In the genomic region with DNA sequence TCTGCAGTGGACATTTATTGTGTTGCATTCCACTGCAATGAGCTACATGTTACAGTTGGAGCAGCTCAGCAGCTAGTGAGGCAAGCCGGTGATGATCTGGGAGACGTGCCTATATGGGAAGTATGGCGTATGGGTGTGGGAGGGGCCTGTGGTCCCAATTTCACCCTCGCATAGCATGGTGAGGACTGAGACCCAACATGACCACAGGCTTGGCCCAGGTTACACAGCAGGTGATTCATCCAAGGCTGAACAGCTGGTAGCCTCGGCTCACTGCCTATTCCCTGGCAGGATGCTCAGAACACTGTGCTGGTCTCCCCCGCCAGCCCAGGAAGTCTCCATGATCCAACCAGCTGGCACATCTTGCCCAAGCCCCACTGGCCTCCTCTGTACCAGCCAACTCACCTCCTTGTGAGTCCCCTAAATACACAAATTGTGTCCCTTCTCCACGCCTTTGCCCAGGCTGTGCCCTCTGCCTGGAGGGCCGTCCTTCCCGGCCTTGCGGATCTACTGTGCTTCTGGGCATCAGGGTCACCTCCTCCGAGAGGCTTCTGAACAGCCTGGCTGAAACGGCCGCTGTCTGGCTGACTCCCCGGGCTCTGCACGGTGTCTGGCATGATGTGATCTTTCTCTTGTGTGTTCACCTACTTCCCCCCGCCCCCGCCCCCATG, we compare ENCODE assay signal across 24 cellular contexts.
A peak's percentile ranks its signal among the peaks of the same experiment; 100 is the strongest.
DNase-seq lines count a peak whose midpoint lies in the region; ATAC-seq and TF ChIP-seq lines count a peak whose summit lies in the region.
"Had no signal": no experiment of that assay in that cellular context is flagged by ENCODE, and none has a peak within 500 bp of the region (broad histone marks: within the 10 kb centered on the region; RNA-seq: fewer than 3 reads in every experiment).

No MANE protein-coding gene starts in this region.

- H3K4me1 Mint-ChIP-seq in osteocyte (ENCODE audit: unreplicated experiment): peaks cover 12% of the 10 kb centered on the region
- peaks cover 6% of the 10 kb centered on the region for H3K4me1 Mint-ChIP-seq in stimulated activated memory B cell treated with anti-CD40 and anti-IgM and Interleukin-4, amounts not matched to agents 10 μg/mL and 1 μg/mL and 100 μg/mL, for 72 hours
- no peaks in the 10 kb centered on the region for H3K4me1 Mint-ChIP-seq in GM23338
- H3K4me1 Mint-ChIP-seq: CD4-positive, CD25-positive, alpha-beta regulatory T cell; endodermal cell; naive thymus-derived CD4-positive, alpha-beta T cell had no signal

- no peak overlapping the region for H3K4me2 ChIP-seq in GM23338

- H3K79me2 ChIP-seq in GM23338 (replicated peaks; ENCODE audit: insufficient read depth): no peaks in the 10 kb centered on the region
- H3K79me2 ChIP-seq: parathyroid adenoma had no signal

- ATAC-seq in stimulated activated memory B cell treated with anti-CD40 and anti-IgM and Interleukin-4, amounts not matched to agents 10 μg/mL and 1 μg/mL and 100 μg/mL, for 72 hours: no peak
- no peak for ATAC-seq in GM23338
- ATAC-seq: naive thymus-derived CD4-positive, alpha-beta T cell; T-helper 17 cell had no signal

- 0 out of 2 replicates have a peak, but pooled peaks cover 3% of the 10 kb centered on the region for H3K9me2 ChIP-seq in GM23338 (ENCODE audit: insufficient read depth)

- DNase-seq in AG09309 (ENCODE audit: low read depth) (peak; percentile 35), LHCN-M2 (ENCODE audit: low read depth) (peak; percentile 78), astrocyte of the hippocampus (ENCODE audit: low read depth, low spot score) (peak; percentile 30), osteocyte (ENCODE audit: extremely low spot score, unreplicated experiment) (peak; percentile 69), GM10248 (ENCODE audit: extremely low spot score) (no peak), GM23338 (ENCODE audit: low spot score) (no peak), middle frontal gyrus (ENCODE audit: extremely low spot score, low spot score) (no peak)
- DNase-seq: activated CD4-positive, alpha-beta memory T cell treated with anti-CD3 and anti-CD28 coated beads for 36 hours; activated naive CD4-positive, alpha-beta T cell; activated T-cell treated with anti-CD3 and anti-CD28 coated beads for 4 hours; amniotic stem cell; CD4-positive, CD25-positive, alpha-beta regulatory T cell; endodermal cell; GOT3; Kasumi-1; naive thymus-derived CD4-positive, alpha-beta T cell; NCI-H2107; NCI-H526 treated with DMSO at 0.1 percent for 48 hours; SHP77 treated with DMSO at 0.1 percent for 48 hours; stimulated activated CD4-positive, alpha-beta T cell treated with anti-CD3 and anti-CD28 coated beads, Interleukin-4, amount 100 ng/mL, for 4 hours; T-helper 17 cell; WERI-Rb-1 had no signal

- H3K9me3 Mint-ChIP-seq in osteocyte (ENCODE audit: unreplicated experiment) (no peaks in the 10 kb centered on the region), GM23338 (no peaks in the 10 kb centered on the region; the same call in 1 of the 3 replicates)
- H3K9me3 Mint-ChIP-seq in stimulated activated memory B cell treated with anti-CD40 and anti-IgM and Interleukin-4, amounts not matched to agents 10 μg/mL and 1 μg/mL and 100 μg/mL, for 72 hours: peaks cover 5% of the 10 kb centered on the region
- H3K9me3 Mint-ChIP-seq: CD4-positive, CD25-positive, alpha-beta regulatory T cell; endodermal cell had no signal

- H3K4me3 Mint-ChIP-seq in osteocyte (ENCODE audit: unreplicated experiment) (no peak overlapping the region), GM23338 (no peak overlapping the region)
- no peak overlapping the region for H3K4me3 Mint-ChIP-seq in stimulated activated memory B cell treated with anti-CD40 and anti-IgM and Interleukin-4, amounts not matched to agents 10 μg/mL and 1 μg/mL and 100 μg/mL, for 72 hours
- H3K4me3 Mint-ChIP-seq: activated CD4-positive, alpha-beta memory T cell treated with anti-CD3 and anti-CD28 coated beads for 36 hours; CD4-positive, CD25-positive, alpha-beta regulatory T cell; endodermal cell; naive thymus-derived CD4-positive, alpha-beta T cell; T-helper 17 cell had no signal

- H3K4me1 ChIP-seq in GM23338 (ENCODE audit: insufficient read depth): no peaks in the 10 kb centered on the region
- H3K4me1 ChIP-seq: parathyroid adenoma had no signal

- H3K27me3 ChIP-seq in GM23338 (ENCODE audit: insufficient read depth): no peaks in the 10 kb centered on the region

- CTCF ChIA-PET in GM10248 (lab: Yijun Ruan, JAX): interaction anchor here (1.3 kb wide), 1 partner anchor 9 kb away, joined by 3 read pairs; no protein-coding TSS in a partner anchor

- H3K4me3 ChIP-seq in AG09309 (ENCODE audit: control insufficient read depth, low read depth, low read length): no peak overlapping the region
- H3K4me3 ChIP-seq in GM23338: no peak overlapping the region

- H3K36me3 Mint-ChIP-seq in osteocyte (ENCODE audit: unreplicated experiment) (no peaks in the 10 kb centered on the region), GM23338 (ENCODE audit: low read depth) (no peaks in the 10 kb centered on the region)
- no peaks in the 10 kb centered on the region for H3K36me3 Mint-ChIP-seq in stimulated activated memory B cell treated with anti-CD40 and anti-IgM and Interleukin-4, amounts not matched to agents 10 μg/mL and 1 μg/mL and 100 μg/mL, for 72 hours
- H3K36me3 Mint-ChIP-seq: activated CD4-positive, alpha-beta memory T cell treated with anti-CD3 and anti-CD28 coated beads for 36 hours; CD4-positive, CD25-positive, alpha-beta regulatory T cell; naive thymus-derived CD4-positive, alpha-beta T cell had no signal

- H3K27ac Mint-ChIP-seq in osteocyte (ENCODE audit: unreplicated experiment) (no peak overlapping the region), GM23338 (no peak overlapping the region)
- no peak overlapping the region for H3K27ac Mint-ChIP-seq in stimulated activated memory B cell treated with anti-CD40 and anti-IgM and Interleukin-4, amounts not matched to agents 10 μg/mL and 1 μg/mL and 100 μg/mL, for 72 hours
- H3K27ac Mint-ChIP-seq: activated CD4-positive, alpha-beta memory T cell treated with anti-CD3 and anti-CD28 coated beads for 36 hours; CD4-positive, CD25-positive, alpha-beta regulatory T cell; endodermal cell; naive thymus-derived CD4-positive, alpha-beta T cell; T-helper 17 cell had no signal

- no peaks in the 10 kb centered on the region for H3K27me3 Mint-ChIP-seq in osteocyte (ENCODE audit: unreplicated experiment)
- peaks cover 57% of the 10 kb centered on the region for H3K27me3 Mint-ChIP-seq in stimulated activated memory B cell treated with anti-CD40 and anti-IgM and Interleukin-4, amounts not matched to agents 10 μg/mL and 1 μg/mL and 100 μg/mL, for 72 hours
- peaks cover 11% of the 10 kb centered on the region for H3K27me3 Mint-ChIP-seq in GM23338 (ENCODE audit: insufficient read depth, low read depth, poor library complexity)
- H3K27me3 Mint-ChIP-seq: CD4-positive, CD25-positive, alpha-beta regulatory T cell had no signal

- POLR2A ChIA-PET in GM10248 (lab: Yijun Ruan, JAX): no interaction called here

- H3K36me3 ChIP-seq in GM23338 (ENCODE audit: insufficient read depth): no peaks in the 10 kb centered on the region
- H3K36me3 ChIP-seq: WERI-Rb-1 had no signal

- no peak overlapping the region for H2AFZ ChIP-seq in GM23338
- H2AFZ ChIP-seq: parathyroid adenoma had no signal

- TF ChIP-seq CTCF in AG09309 (IDR thresholded peaks at IDR 0.05; ENCODE audit: control insufficient read depth, insufficient read depth, low read depth, low read length, missing control alignments) (no peak), osteocyte (IDR thresholded peaks at IDR 0.05) (no peak), GM10248 (IDR thresholded peaks at IDR 0.05; ENCODE audit: control extremely low read depth, extremely low read depth, low read depth, missing control alignments) (no peak), GM23338 (conservative IDR thresholded peaks at IDR 0.05; ENCODE audit: low read depth in 2 of 2) (no peak)

- H4K20me1 ChIP-seq in GM23338 (replicated peaks; ENCODE audit: insufficient read depth): no peaks in the 10 kb centered on the region

- H3K27ac ChIP-seq in GM23338 (ENCODE audit: low read depth): no peak overlapping the region
- H3K27ac ChIP-seq: parathyroid adenoma, WERI-Rb-1 had no signal

- no peaks in the 10 kb centered on the region for H3F3A ChIP-seq in GM23338 (replicated peaks; ENCODE audit: low read depth)

TF ChIP-seq in GM23338, 12 proteins besides CTCF, POLR2A, EP300 and RAD21 (continues in another document):
- TF ChIP-seq EZH2phosphoT487 (IDR thresholded peaks at IDR 0.05; ENCODE audit: unreplicated experiment): no peak
- TF ChIP-seq JUNB (IDR thresholded peaks at IDR 0.05; ENCODE audit: unreplicated experiment): no peak
- TF ChIP-seq CREB1 (CRISPR knock-in tag; IDR thresholded peaks at IDR 0.05; ENCODE audit: low read depth): no peak
- no peak for TF ChIP-seq POLR2AphosphoS5 (IDR thresholded peaks at IDR 0.05; ENCODE audit: low read depth)
- TF ChIP-seq ZNF114 (CRISPR knock-in tag; IDR thresholded peaks at IDR 0.05): no peak

Comparison
In these comparisons a context has a peak if more than half of its experiments do, and no peak if none do; other contexts are left out.
1. DNase-seq: peak in AG09309 (single experiment), LHCN-M2 (single experiment), astrocyte of the hippocampus (single experiment) and osteocyte (single experiment); none in GM10248 (single experiment), GM23338 (single experiment) and middle frontal gyrus (single experiment).